Comparison of ENCODE assay signal across 1 cellular context in genomic region chr17:75719732-75720131, GRCh38.
A peak's percentile ranks its signal among the peaks of the same experiment; 100 is the strongest.
TF ChIP-seq lines count a peak whose summit lies in the region.

No MANE protein-coding gene starts in this region.

TF ChIP-seq in HepG2, 621 proteins besides CTCF, POLR2A, EP300 and RAD21:
- TF ChIP-seq ZMYM3 (CRISPR knock-in tag; IDR thresholded peaks at IDR 0.05) (0 out of 2 replicates have a peak, but pooled peaks have one; percentile 8), HNF1B (CRISPR knock-in tag; IDR thresholded peaks at IDR 0.05) (no peak), ZNF562 (CRISPR knock-in tag; IDR thresholded peaks at IDR 0.05; ENCODE audit: borderline replicate concordance) (no peak)
